In the genomic region with DNA sequence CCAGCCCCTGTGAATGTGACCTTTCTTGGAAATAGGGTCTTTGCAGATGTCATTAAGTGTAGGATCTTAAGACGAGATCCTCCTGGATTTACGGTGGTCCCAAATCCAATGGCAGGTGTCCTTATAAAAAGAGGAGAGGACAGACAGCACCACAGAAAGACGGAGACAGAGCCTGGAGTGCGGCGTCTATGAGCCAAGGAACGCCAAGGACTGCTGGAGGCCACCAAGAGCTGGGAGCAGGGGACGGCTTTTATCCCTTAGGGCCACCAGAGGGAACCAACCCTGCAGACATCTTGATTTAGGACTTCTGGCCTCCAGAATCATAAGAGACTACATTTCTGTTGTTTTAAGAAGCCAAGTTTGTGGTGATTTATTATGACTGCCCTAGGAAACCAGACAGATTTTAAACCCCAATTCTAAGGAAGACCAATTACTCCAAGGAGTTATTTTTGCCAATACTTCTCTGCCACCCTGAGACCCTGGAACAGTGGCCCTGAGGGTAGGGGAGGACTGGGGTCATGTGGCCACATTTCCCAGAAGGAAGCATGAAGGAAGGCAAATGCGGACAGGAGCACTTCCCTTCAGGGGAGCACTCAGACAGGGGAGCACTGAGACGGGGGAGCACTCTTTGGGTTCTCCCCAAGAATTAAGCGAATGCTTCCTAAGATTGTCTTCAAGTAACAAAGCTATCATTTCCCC, we compare ENCODE assay signal across 9 cellular contexts.
DNase-seq lines count a peak whose midpoint lies in the region; ATAC-seq and TF ChIP-seq lines count a peak whose summit lies in the region.
"Had no signal": no experiment of that assay in that cellular context is flagged by ENCODE, and none has a peak within 500 bp of the region (broad histone marks: within the 10 kb centered on the region; RNA-seq: fewer than 3 reads in every experiment).

No MANE protein-coding gene starts in this region.

- 55% methylated on average over 7 of the region's 10 CpGs for WGBS in SK-N-SH (ENCODE audit: low lambda C conversion rate)

- H3K27ac Mint-ChIP-seq in natural killer cell: no peak overlapping the region

- no peaks in the 10 kb centered on the region for H3F3A ChIP-seq in SK-N-SH (replicated peaks; ENCODE audit: insufficient read depth)

- ATAC-seq in SK-N-SH treated with all-trans-retinoic acid at 6 μM for 48 hours (no peak), thoracic aorta (ENCODE audit: insufficient number of reproducible peaks, low FRiP score, low read depth) (no peak), natural killer cell (no peak)

- no peaks in the 10 kb centered on the region for H4K20me1 ChIP-seq in SK-N-SH (ENCODE audit: insufficient read depth)

- no peak overlapping the region for H3K4me3 ChIP-seq in SK-N-SH (ENCODE audit: low read depth in 2 of 2, low read length in 1 of 2)
- no peak overlapping the region for H3K4me3 ChIP-seq in fibroblast of mammary gland (ENCODE audit: control insufficient read depth, low read depth, low read length)
- H3K4me3 ChIP-seq in thoracic aorta: no peak overlapping the region

- H3K27me3 Mint-ChIP-seq in natural killer cell (ENCODE audit: low read depth in 2 of 2): peaks cover 10 to 11% of the 10 kb centered on the region in 2 donors

- H3K9me3 Mint-ChIP-seq in natural killer cell: no peaks in the 10 kb centered on the region

- H3K4me3 Mint-ChIP-seq in natural killer cell: no peak overlapping the region

- CTCF ChIA-PET in SK-N-SH (lab: Yijun Ruan, JAX): interaction anchor here (2.2 to 3.9 kb wide), 2 partner anchors 31 to 364 kb away, joined by 12 read pairs; no protein-coding TSS in a partner anchor

- H3K4me2 ChIP-seq in SK-N-SH: no peak overlapping the region

- no peaks in the 10 kb centered on the region for H3K4me1 ChIP-seq in SK-N-SH (ENCODE audit: control insufficient read depth in 1 of 2, insufficient read depth in 2 of 2, low read depth in 1 of 2, low read length in 1 of 2)
- H3K4me1 ChIP-seq in thoracic aorta (ENCODE audit: control insufficient read depth in 1 of 2, low read depth in 2 of 2): peaks cover 8 to 13% of the 10 kb centered on the region in 2 donors

- intact Hi-C loops in natural killer cell (cut with micrococcal nuclease): no loop called here

- H3K36me3 ChIP-seq in SK-N-SH (replicated peaks in 1 of 2; ENCODE audit: control insufficient read depth in 1 of 2, insufficient read depth in 2 of 2, low read length in 1 of 2) (no peaks in the 10 kb centered on the region), thoracic aorta (no peaks in the 10 kb centered on the region)

- H3K36me3 Mint-ChIP-seq in natural killer cell: no peaks in the 10 kb centered on the region

- TF ChIP-seq RAD21 in SK-N-SH (IDR thresholded peaks at IDR 0.05; ENCODE audit: low read length): peak; percentile 53

- no peak for TF ChIP-seq EP300 in SK-N-SH (IDR thresholded peaks at IDR 0.05; ENCODE audit: borderline replicate concordance in 1 of 2, low read depth in 1 of 2, low read length in 1 of 2)

- H3K27ac ChIP-seq in SK-N-SH (ENCODE audit: low read depth in 2 of 2, low read length in 1 of 2) (no peak overlapping the region), thoracic aorta (no peak overlapping the region)

- no peak overlapping the region for H3K9ac ChIP-seq in SK-N-SH

- no peaks in the 10 kb centered on the region for H3K79me2 ChIP-seq in SK-N-SH (ENCODE audit: insufficient read depth)

- DNase-seq in SK-N-SH (peak; percentile 53), NOMO-1 (lab: John Stamatoyannopoulos, UW; ENCODE audit: unreplicated experiment in 2 of 2) (peak; percentile 48 to 49), fibroblast of mammary gland (ENCODE audit: low read depth) (peak; percentile 28), thoracic aorta (ENCODE audit: low spot score) (no peak), mucosa of gallbladder (ENCODE audit: low spot score) (no peak), natural killer cell (no peak)
- DNase-seq in activated CD4-positive, alpha-beta T cell treated with anti-CD3 and anti-CD28 coated beads, Interleukin-2, amount 50 U/mL, for 1 hour: no peak
- DNase-seq: hippocampal formation had no signal

- no peaks in the 10 kb centered on the region for H3K27me3 ChIP-seq in SK-N-SH (ENCODE audit: insufficient read depth)
- no peaks in the 10 kb centered on the region for H3K27me3 ChIP-seq in thoracic aorta (replicated peaks; ENCODE audit: insufficient read depth)

- no peaks in the 10 kb centered on the region for H3K9me2 ChIP-seq in SK-N-SH

- TF ChIP-seq CTCF in SK-N-SH (IDR thresholded peaks at IDR 0.05) (no peak), fibroblast of mammary gland (conservative IDR thresholded peaks at IDR 0.05; ENCODE audit: control insufficient read depth, insufficient read depth, low read depth, low read length) (peak; percentile 18), thoracic aorta (IDR thresholded peaks at IDR 0.05) (peak; percentile 61), natural killer cell (IDR thresholded peaks at IDR 0.05) (no peak)

- POLR2A ChIA-PET in SK-N-SH (lab: Yijun Ruan, JAX): no interaction called here

- H3K9me3 ChIP-seq in SK-N-SH (no peaks in the 10 kb centered on the region), thoracic aorta (no peaks in the 10 kb centered on the region)

- H2AFZ ChIP-seq in SK-N-SH (ENCODE audit: low read depth): no peak overlapping the region

- no peaks in the 10 kb centered on the region for H3K4me1 Mint-ChIP-seq in natural killer cell

TF ChIP-seq in SK-N-SH, 30 proteins besides CTCF, POLR2A, EP300 and RAD21:
- TF ChIP-seq NRF1 (IDR thresholded peaks at IDR 0.05; ENCODE audit: low read depth, low read length): no peak
- TF ChIP-seq TAF1 (IDR thresholded peaks at IDR 0.05; ENCODE audit: borderline replicate concordance, low read depth, low read length): no peak
- no peak for TF ChIP-seq RFX5 (IDR thresholded peaks at IDR 0.05; ENCODE audit: low read length)
- no peak for TF ChIP-seq TEAD4 (IDR thresholded peaks at IDR 0.05; ENCODE audit: borderline replicate concordance, insufficient read depth)
- TF ChIP-seq, protein P1, sequence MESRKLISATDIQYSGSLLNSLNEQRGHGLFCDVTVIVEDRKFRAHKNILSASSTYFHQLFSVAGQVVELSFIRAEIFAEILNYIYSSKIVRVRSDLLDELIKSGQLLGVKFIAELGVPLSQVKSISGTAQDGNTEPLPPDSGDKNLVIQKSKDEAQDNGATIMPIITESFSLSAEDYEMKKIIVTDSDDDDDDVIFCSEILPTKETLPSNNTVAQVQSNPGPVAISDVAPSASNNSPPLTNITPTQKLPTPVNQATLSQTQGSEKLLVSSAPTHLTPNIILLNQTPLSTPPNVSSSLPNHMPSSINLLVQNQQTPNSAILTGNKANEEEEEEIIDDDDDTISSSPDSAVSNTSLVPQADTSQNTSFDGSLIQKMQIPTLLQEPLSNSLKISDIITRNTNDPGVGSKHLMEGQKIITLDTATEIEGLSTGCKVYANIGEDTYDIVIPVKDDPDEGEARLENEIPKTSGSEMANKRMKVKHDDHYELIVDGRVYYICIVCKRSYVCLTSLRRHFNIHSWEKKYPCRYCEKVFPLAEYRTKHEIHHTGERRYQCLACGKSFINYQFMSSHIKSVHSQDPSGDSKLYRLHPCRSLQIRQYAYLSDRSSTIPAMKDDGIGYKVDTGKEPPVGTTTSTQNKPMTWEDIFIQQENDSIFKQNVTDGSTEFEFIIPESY (IDR thresholded peaks at IDR 0.05; ENCODE audit: borderline replicate concordance, low read depth): no peak
- TF ChIP-seq, protein P2, sequence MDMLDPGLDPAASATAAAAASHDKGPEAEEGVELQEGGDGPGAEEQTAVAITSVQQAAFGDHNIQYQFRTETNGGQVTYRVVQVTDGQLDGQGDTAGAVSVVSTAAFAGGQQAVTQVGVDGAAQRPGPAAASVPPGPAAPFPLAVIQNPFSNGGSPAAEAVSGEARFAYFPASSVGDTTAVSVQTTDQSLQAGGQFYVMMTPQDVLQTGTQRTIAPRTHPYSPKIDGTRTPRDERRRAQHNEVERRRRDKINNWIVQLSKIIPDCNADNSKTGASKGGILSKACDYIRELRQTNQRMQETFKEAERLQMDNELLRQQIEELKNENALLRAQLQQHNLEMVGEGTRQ (IDR thresholded peaks at IDR 0.05; ENCODE audit: borderline replicate concordance, low read depth, low read length): no peak
- no peak; the same call in 1 of the 2 replicates for TF ChIP-seq SMC3 (IDR thresholded peaks at IDR 0.05; ENCODE audit: low read depth, low read length)
- TF ChIP-seq FOSL2 (IDR thresholded peaks at IDR 0.05; ENCODE audit: borderline replicate concordance, low read depth): no peak

TF ChIP-seq in SK-N-SH treated with all-trans-retinoic acid at 6 μM for 48 hours, 23 proteins besides CTCF, POLR2A, EP300 and RAD21 (continues in another document):
- TF ChIP-seq SNAI2 (CRISPR knock-in tag; IDR thresholded peaks at IDR 0.05): no peak
- TF ChIP-seq, protein P3, sequence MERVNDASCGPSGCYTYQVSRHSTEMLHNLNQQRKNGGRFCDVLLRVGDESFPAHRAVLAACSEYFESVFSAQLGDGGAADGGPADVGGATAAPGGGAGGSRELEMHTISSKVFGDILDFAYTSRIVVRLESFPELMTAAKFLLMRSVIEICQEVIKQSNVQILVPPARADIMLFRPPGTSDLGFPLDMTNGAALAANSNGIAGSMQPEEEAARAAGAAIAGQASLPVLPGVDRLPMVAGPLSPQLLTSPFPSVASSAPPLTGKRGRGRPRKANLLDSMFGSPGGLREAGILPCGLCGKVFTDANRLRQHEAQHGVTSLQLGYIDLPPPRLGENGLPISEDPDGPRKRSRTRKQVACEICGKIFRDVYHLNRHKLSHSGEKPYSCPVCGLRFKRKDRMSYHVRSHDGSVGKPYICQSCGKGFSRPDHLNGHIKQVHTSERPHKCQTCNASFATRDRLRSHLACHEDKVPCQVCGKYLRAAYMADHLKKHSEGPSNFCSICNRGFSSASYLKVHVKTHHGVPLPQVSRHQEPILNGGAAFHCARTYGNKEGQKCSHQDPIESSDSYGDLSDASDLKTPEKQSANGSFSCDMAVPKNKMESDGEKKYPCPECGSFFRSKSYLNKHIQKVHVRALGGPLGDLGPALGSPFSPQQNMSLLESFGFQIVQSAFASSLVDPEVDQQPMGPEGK (CRISPR knock-in tag; IDR thresholded peaks at IDR 0.05; ENCODE audit: borderline replicate concordance): no peak
- TF ChIP-seq, protein P4, sequence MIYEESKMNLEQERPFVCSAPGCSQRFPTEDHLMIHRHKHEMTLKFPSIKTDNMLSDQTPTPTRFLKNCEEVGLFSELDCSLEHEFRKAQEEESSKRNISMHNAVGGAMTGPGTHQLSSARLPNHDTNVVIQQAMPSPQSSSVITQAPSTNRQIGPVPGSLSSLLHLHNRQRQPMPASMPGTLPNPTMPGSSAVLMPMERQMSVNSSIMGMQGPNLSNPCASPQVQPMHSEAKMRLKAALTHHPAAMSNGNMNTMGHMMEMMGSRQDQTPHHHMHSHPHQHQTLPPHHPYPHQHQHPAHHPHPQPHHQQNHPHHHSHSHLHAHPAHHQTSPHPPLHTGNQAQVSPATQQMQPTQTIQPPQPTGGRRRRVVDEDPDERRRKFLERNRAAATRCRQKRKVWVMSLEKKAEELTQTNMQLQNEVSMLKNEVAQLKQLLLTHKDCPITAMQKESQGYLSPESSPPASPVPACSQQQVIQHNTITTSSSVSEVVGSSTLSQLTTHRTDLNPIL (CRISPR knock-in tag; IDR thresholded peaks at IDR 0.05; ENCODE audit: low read depth): no peak
- no peak for TF ChIP-seq PPARA (CRISPR knock-in tag; IDR thresholded peaks at IDR 0.05; ENCODE audit: borderline replicate concordance)
- no peak for TF ChIP-seq GLIS3 (CRISPR knock-in tag; IDR thresholded peaks at IDR 0.05)
- no peak for TF ChIP-seq ZFP3 (CRISPR knock-in tag; IDR thresholded peaks at IDR 0.05)
- no peak for TF ChIP-seq TCF4 (CRISPR knock-in tag; IDR thresholded peaks at IDR 0.05; ENCODE audit: borderline replicate concordance)

Comparison
In these comparisons a context has a peak if more than half of its experiments do, and no peak if none do; other contexts are left out.
1. DNase-seq: peak in SK-N-SH (single experiment), NOMO-1 (2 of 2) and fibroblast of mammary gland (single experiment); none in thoracic aorta (single experiment), activated CD4-positive, alpha-beta T cell treated with anti-CD3 and anti-CD28 coated beads, Interleukin-2, amount 50 U/mL, for 1 hour (single experiment), mucosa of gallbladder (single experiment) and natural killer cell (single experiment).
2. CTCF ChIP-seq: peak in fibroblast of mammary gland (single experiment) and thoracic aorta (single experiment); none in SK-N-SH (single experiment) and natural killer cell (single experiment).